In the genomic region with DNA sequence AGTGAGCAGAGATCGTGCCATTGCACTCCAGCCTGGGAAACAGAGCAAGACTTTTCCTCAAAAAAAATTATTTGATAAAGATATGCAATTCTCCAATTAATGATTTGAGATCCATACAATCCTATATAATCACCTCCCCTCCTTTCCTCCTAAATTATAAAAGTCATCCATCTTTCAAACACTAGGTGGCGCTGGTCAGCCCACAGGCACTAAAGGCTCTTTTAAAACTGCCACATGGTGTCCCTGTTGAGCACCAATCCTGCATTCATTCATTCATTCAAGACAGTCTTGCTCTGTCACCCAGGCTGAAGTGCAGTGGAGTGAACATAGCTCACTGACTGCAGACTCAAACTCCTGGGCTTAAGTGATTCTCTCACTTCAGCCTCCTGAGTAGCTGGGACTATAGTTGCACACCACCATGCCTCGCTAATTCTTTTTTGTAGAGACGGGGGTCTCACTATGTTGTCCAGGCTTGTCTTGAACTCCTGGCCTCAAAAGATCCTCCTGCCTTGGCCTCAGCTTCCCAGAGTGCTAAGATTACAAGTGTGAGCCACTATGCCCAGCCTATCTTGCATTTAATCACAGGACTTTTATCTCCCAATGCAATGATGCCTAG, we compare ENCODE assay signal across 8 cellular contexts. TPM values are rescaled to one million over a fixed set of nuclear protein-coding genes. Genes with fewer than 3 reads are reported as not detected.
DNase-seq lines count a peak whose midpoint lies in the region; ATAC-seq, FAIRE-seq and TF ChIP-seq lines count a peak whose summit lies in the region.

No MANE protein-coding gene starts in this region.

- POLR2A ChIA-PET in BJ (lab: Charles Lee) = no interaction called here

- FAIRE-seq in keratinocyte (lab: Jason Lieb, UNC) = peak; percentile 23

- H3K9ac ChIP-seq in keratinocyte (ENCODE audit: control insufficient read depth, extremely low read depth, insufficient read depth, low read length) = no peak overlapping the region

- H3K4me3 Mint-ChIP-seq in stimulated activated naive CD8-positive, alpha-beta T cell treated with anti-CD3 and anti-CD28 coated beads, Interleukin-15, amount 100 ng/mL, for 72 hours = no peak overlapping the region

- ATAC-seq in HG03520 (IDR thresholded peaks at IDR 0.05; ENCODE audit: unreplicated experiment) (peak; percentile 66), GM18858 (IDR thresholded peaks at IDR 0.05; ENCODE audit: unreplicated experiment) (no peak)
- ATAC-seq in stimulated activated naive CD8-positive, alpha-beta T cell treated with anti-CD3 and anti-CD28 coated beads, Interleukin-15, amount 100 ng/mL, for 72 hours = peak; percentile 56

- dilution Hi-C loops in keratinocyte (cut with MboI; ENCODE audit: extremely low pct_ligation_motif_present, low sequenced_read_pairs) = no loop called here

- H3K9me3 Mint-ChIP-seq in stimulated activated naive CD8-positive, alpha-beta T cell treated with anti-CD3 and anti-CD28 coated beads, Interleukin-15, amount 100 ng/mL, for 72 hours = no peaks in the 10 kb centered on the region

- no peaks in the 10 kb centered on the region for H3K9me1 ChIP-seq in keratinocyte (ENCODE audit: control insufficient read depth, extremely low read depth, insufficient read depth, low read length)

- no peak overlapping the region for H3K27ac ChIP-seq in Peyer's patch
- no peak overlapping the region for H3K27ac ChIP-seq in keratinocyte (ENCODE audit: control insufficient read depth, insufficient read depth, low read length)

- no peak overlapping the region for H3K4me3 ChIP-seq in BJ (ENCODE audit: low read depth, low read length)
- H3K4me3 ChIP-seq in Peyer's patch = no peak overlapping the region
- H3K4me3 ChIP-seq in keratinocyte (ENCODE audit: control insufficient read depth in 2 of 3, extremely low read depth in 1 of 3, insufficient read depth in 2 of 3, low read depth in 1 of 3, low read length in 3 of 3) = no peak overlapping the region

- TF ChIP-seq CTCF in BJ (IDR thresholded peaks at IDR 0.05; ENCODE audit: insufficient read depth, low read depth, low read length) (peak; percentile 80), GM13976 (IDR thresholded peaks at IDR 0.05; ENCODE audit: borderline replicate concordance, control extremely low read depth, extremely low read depth, insufficient read depth, missing control alignments) (peak; percentile 91), Peyer's patch (IDR thresholded peaks at IDR 0.05) (peak; percentile 9 to 93 (median 84)), keratinocyte (optimal IDR thresholded peaks at IDR 0.05 in 1 of 3, IDR thresholded peaks at IDR 0.05 in 1 of 3, conservative IDR thresholded peaks at IDR 0.05 in 1 of 3; ENCODE audit: extremely low read depth in 1 of 3, insufficient read depth in 2 of 3, low read length in 3 of 3) (peak; percentile 84 to 90 (median 89))

- H3K9me3 ChIP-seq in Peyer's patch (no peaks in the 10 kb centered on the region), keratinocyte (ENCODE audit: control insufficient read depth, low read depth, low read length) (no peaks in the 10 kb centered on the region)

- in situ Hi-C loops in GM13976 (cut with MboI; ENCODE audit: low sequenced_read_pairs, unreplicated experiment) = no loop called here

- no peaks in the 10 kb centered on the region for H4K20me1 ChIP-seq in keratinocyte (ENCODE audit: control insufficient read depth, extremely low read depth, insufficient read depth, low read length)

- no peak overlapping the region for H3K4me2 ChIP-seq in keratinocyte (ENCODE audit: control insufficient read depth, extremely low read depth, insufficient read depth, low read depth, low read length)

- no peaks in the 10 kb centered on the region for H3K36me3 ChIP-seq in BJ (ENCODE audit: control insufficient read depth, insufficient read depth, low read length)
- no peaks in the 10 kb centered on the region for H3K36me3 ChIP-seq in Peyer's patch
- no peaks in the 10 kb centered on the region for H3K36me3 ChIP-seq in keratinocyte (ENCODE audit: control insufficient read depth in 2 of 2, extremely low read depth in 1 of 2, insufficient read depth in 2 of 2, low read length in 2 of 2)

- peaks cover 24% of the 10 kb centered on the region for H3K27me3 Mint-ChIP-seq in stimulated activated naive CD8-positive, alpha-beta T cell treated with anti-CD3 and anti-CD28 coated beads, Interleukin-15, amount 100 ng/mL, for 72 hours

- H3K79me2 ChIP-seq in keratinocyte (ENCODE audit: control insufficient read depth, insufficient read depth, low read length) = no peaks in the 10 kb centered on the region

- H3K4me1 ChIP-seq in Peyer's patch (no peaks in the 10 kb centered on the region), keratinocyte (ENCODE audit: control insufficient read depth, extremely low read depth, insufficient read depth, low read length) (no peaks in the 10 kb centered on the region)

- CTCF ChIA-PET in BJ (lab: Yijun Ruan, JAX) = interaction anchor here (0.5 to 5.8 kb wide), 18 partner anchors 10 to 1328 kb away, joined by 3 to 58 read pairs (median 4); no protein-coding TSS in a partner anchor

- no peak for TF ChIP-seq POLR2A in Peyer's patch (IDR thresholded peaks at IDR 0.05)

- no peak overlapping the region for H2AFZ ChIP-seq in keratinocyte (ENCODE audit: control insufficient read depth, low read length)

- peaks cover 21% of the 10 kb centered on the region for H3K4me1 Mint-ChIP-seq in stimulated activated naive CD8-positive, alpha-beta T cell treated with anti-CD3 and anti-CD28 coated beads, Interleukin-15, amount 100 ng/mL, for 72 hours

- DNase-seq in BJ (ENCODE audit: low read depth) = no peak
- peak; percentile 75 for DNase-seq in GM13976 (ENCODE audit: low spot score)
- DNase-seq in Peyer's patch = peak in 1 of 3 donors; percentile 61
- peak; percentile 47 for DNase-seq in astrocyte of the hippocampus (ENCODE audit: low read depth, low spot score)
- peak; percentile 54 for DNase-seq in keratinocyte (ENCODE audit: low read depth, low spot score)
- peak; percentile 42 to 48 for DNase-seq in stimulated activated naive CD8-positive, alpha-beta T cell treated with anti-CD3 and anti-CD28 coated beads, Interleukin-15, amount 100 ng/mL, for 72 hours

- H3K27ac Mint-ChIP-seq in stimulated activated naive CD8-positive, alpha-beta T cell treated with anti-CD3 and anti-CD28 coated beads, Interleukin-15, amount 100 ng/mL, for 72 hours = no peak overlapping the region

- H3K27me3 ChIP-seq in BJ (ENCODE audit: control insufficient read depth, insufficient read depth, low read length) (peaks cover 2% of the 10 kb centered on the region; the same call in 1 of the 2 replicates), Peyer's patch (no peaks in the 10 kb centered on the region), keratinocyte (ENCODE audit: control insufficient read depth, extremely low read depth, insufficient read depth, low read length) (peaks cover 6% of the 10 kb centered on the region)

RNA-seq across cellular contexts. Expression of a gene that starts 58.7 kb away (rescaled TPM):
- polyA plus RNA-seq in BJ (2011; rRNA removed) (3.7 and 4.9 TPM in 2 replicates), keratinocyte (1.2 to 5.4 TPM (median 2.2 TPM) in 3 replicates)
- 3.1 and 3.4 TPM in 2 replicates for polyA minus RNA-seq in BJ (2011; rRNA and poly(A)+ RNA removed)
- total RNA-seq in Peyer's patch = under 1 TPM in 3 of 4 donors, not detected in 1; 0.35 to 0.67 (median 0.66) TPM
- polyA plus RNA-seq in keratinocyte (2011; ENCODE audit: low read depth) = 0.54 TPM
- polyA plus RNA-seq in keratinocyte (2011; cell fraction: cytosol; rRNA removed) = 0.94 and 2.8 TPM in 2 replicates
- 4.7 and 6.7 TPM in 2 replicates for polyA plus RNA-seq in keratinocyte (2011; cell fraction: nucleus; rRNA removed)
- 0.85 and 2.1 TPM in 2 replicates for polyA plus RNA-seq in keratinocyte (2012; ENCODE audit: low replicate concordance)
- 0.82 to 7.3 TPM (median 2.5 TPM) in 3 replicates for polyA minus RNA-seq in keratinocyte
- polyA minus RNA-seq in keratinocyte (2011; cell fraction: cytosol; rRNA and poly(A)+ RNA removed) = 2.3 TPM
- 9.0 and 9.9 TPM in 2 replicates for polyA minus RNA-seq in keratinocyte (2011; cell fraction: nucleus; rRNA and poly(A)+ RNA removed)
